ENCODE assay signal across 16 cellular contexts in genomic region chr5:17912794-17913193, GRCh38.
"Had no signal": no experiment of that assay in that cellular context is flagged by ENCODE, and none has a peak within 500 bp of the region (broad histone marks: within the 10 kb centered on the region; RNA-seq: fewer than 3 reads in every experiment).

No MANE protein-coding gene starts in this region.

- DNase-seq: activated CD4-positive, alpha-beta T cell treated with anti-CD3 and anti-CD28 coated beads, Interleukin-2, amount 50 U/mL, for 1 hour; activated naive CD8-positive, alpha-beta T cell treated with anti-CD3 and anti-CD28 coated beads for 36 hours; amygdala; body of pancreas; caudate nucleus; colonic mucosa; left ventricle myocardium superior; mucosa of descending colon; naive thymus-derived CD8-positive, alpha-beta T cell; nucleus accumbens; right cardiac atrium; stimulated activated CD4-positive, alpha-beta T cell treated with anti-CD3 and anti-CD28 coated beads, Interleukin-15, amount 100 ng/mL, for 24 hours; stimulated activated CD4-positive, alpha-beta T cell treated with anti-CD3 and anti-CD28 coated beads, Interleukin-4, amount 100 ng/mL, for 1 hour; stimulated activated naive CD4-positive, alpha-beta T cell; uterus had no signal

- ATAC-seq: body of pancreas; esophagus mucosa; left ventricle myocardium superior; mucosa of descending colon; naive thymus-derived CD8-positive, alpha-beta T cell; right cardiac atrium had no signal
